Comparison of ENCODE assay signal across 31 cellular contexts in the genomic region with DNA sequence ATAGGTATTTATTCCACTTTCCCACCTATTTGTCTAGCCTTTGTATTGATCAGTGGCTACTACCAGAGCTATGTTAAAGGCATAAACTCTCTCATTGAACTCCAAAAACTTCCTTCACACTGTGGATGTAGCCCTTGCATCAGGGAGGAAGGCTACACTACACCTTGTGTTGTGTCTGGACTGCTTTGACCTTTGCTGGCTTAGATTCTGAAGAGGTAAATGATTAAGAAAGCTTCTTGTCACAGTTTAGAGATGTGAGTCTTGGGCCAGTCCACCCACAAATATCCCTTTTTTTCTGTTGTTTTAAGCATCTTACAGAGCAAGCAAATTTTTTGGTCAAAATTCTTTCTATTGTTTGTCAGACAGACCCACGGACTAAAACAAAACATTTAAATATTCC. TPM values are rescaled to one million over a fixed set of nuclear protein-coding genes. Genes with fewer than 3 reads are reported as not detected.
DNase-seq lines count a peak whose midpoint lies in the region; ATAC-seq and TF ChIP-seq lines count a peak whose summit lies in the region.
"Had no signal": no experiment of that assay in that cellular context is flagged by ENCODE, and none has a peak within 500 bp of the region (broad histone marks: within the 10 kb centered on the region; RNA-seq: fewer than 3 reads in every experiment).

No MANE protein-coding gene starts in this region.

- H3K4me1 ChIP-seq in heart right ventricle (peaks cover 0 to 14% (median 4%) of the 10 kb centered on the region in 9 donors), duodenal mucosa (ENCODE audit: control insufficient read depth in 1 of 2, insufficient read depth in 2 of 2, low read length in 2 of 2) (peaks cover 4 to 6% of the 10 kb centered on the region in 2 donors)
- H3K4me1 ChIP-seq: neural progenitor cell had no signal

- H3K36me3 ChIP-seq in heart right ventricle (no peaks in the 10 kb centered on the region), duodenal mucosa (ENCODE audit: control insufficient read depth in 1 of 2, insufficient read depth in 2 of 2, low read length in 2 of 2) (no peaks in the 10 kb centered on the region)
- H3K36me3 ChIP-seq: neural progenitor cell, upper lobe of left lung had no signal

- H3K36me3 Mint-ChIP-seq in mesothelial cell of epicardium (no peaks in the 10 kb centered on the region), type B pancreatic cell (no peaks in the 10 kb centered on the region)
- H3K36me3 Mint-ChIP-seq: activated naive CD8-positive, alpha-beta T cell treated with anti-CD3 and anti-CD28 coated beads for 36 hours; CD14-positive monocyte; neural progenitor cell; stimulated activated memory B cell treated with anti-CD40 and anti-IgM and Interleukin-4, amounts not matched to agents 10 μg/mL and 1 μg/mL and 100 μg/mL, for 72 hours had no signal

- H3K4me1 Mint-ChIP-seq in mesothelial cell of epicardium, result peaks cover 54% of the 10 kb centered on the region
- peaks cover 20% of the 10 kb centered on the region for H3K4me1 Mint-ChIP-seq in type B pancreatic cell (ENCODE audit: unreplicated experiment)
- H3K4me1 Mint-ChIP-seq: activated B cell treated with CpG ODN at 0.5 μM for 24 hours; activated naive CD8-positive, alpha-beta T cell treated with anti-CD3 and anti-CD28 coated beads for 36 hours; CD14-positive monocyte; stimulated activated memory B cell treated with anti-CD40 and anti-IgM and Interleukin-4, amounts not matched to agents 10 μg/mL and 1 μg/mL and 100 μg/mL, for 72 hours had no signal

- H3K9me3 ChIP-seq in heart right ventricle (no peaks in the 10 kb centered on the region), duodenal mucosa (ENCODE audit: control insufficient read depth in 1 of 2, low read length in 2 of 2) (no peaks in the 10 kb centered on the region)
- H3K9me3 ChIP-seq: upper lobe of left lung had no signal

- H3K27me3 ChIP-seq in heart right ventricle (peaks cover 0 to 3% (median 0%) of the 10 kb centered on the region in 7 donors), duodenal mucosa (ENCODE audit: control insufficient read depth in 1 of 2, insufficient read depth in 2 of 2, low read length in 2 of 2) (no peaks in the 10 kb centered on the region)
- H3K27me3 ChIP-seq: neural progenitor cell, upper lobe of left lung had no signal

- H3K27me3 Mint-ChIP-seq in mesothelial cell of epicardium (ENCODE audit: low read depth) (no peaks in the 10 kb centered on the region), type B pancreatic cell (no peaks in the 10 kb centered on the region)

- no peak overlapping the region for H3K27ac Mint-ChIP-seq in mesothelial cell of epicardium
- no peak overlapping the region for H3K27ac Mint-ChIP-seq in type B pancreatic cell
- H3K27ac Mint-ChIP-seq: activated B cell treated with CpG ODN at 0.5 μM for 24 hours; activated naive CD8-positive, alpha-beta T cell treated with anti-CD3 and anti-CD28 coated beads for 36 hours; activated T-cell treated with anti-CD3 and anti-CD28 coated beads, Interleukin-2, amount 50 U/mL, for 24 hours; CD14-positive monocyte; neural progenitor cell; stimulated activated memory B cell treated with anti-CD40 and anti-IgM and Interleukin-4, amounts not matched to agents 10 μg/mL and 1 μg/mL and 100 μg/mL, for 72 hours had no signal

- H3K4me3 Mint-ChIP-seq in mesothelial cell of epicardium (peak overlapping the region; percentile 36), type B pancreatic cell (peak overlapping the region; percentile 58)
- H3K4me3 Mint-ChIP-seq: activated B cell treated with CpG ODN at 0.5 μM for 24 hours; activated naive CD8-positive, alpha-beta T cell treated with anti-CD3 and anti-CD28 coated beads for 36 hours; activated T-cell treated with anti-CD3 and anti-CD28 coated beads, Interleukin-2, amount 50 U/mL, for 24 hours; CD14-positive monocyte; neural progenitor cell; stimulated activated memory B cell treated with anti-CD40 and anti-IgM and Interleukin-4, amounts not matched to agents 10 μg/mL and 1 μg/mL and 100 μg/mL, for 72 hours had no signal

- H3K4me3 ChIP-seq in heart right ventricle (peak overlapping the region in 9 of 10 donors; percentile 34 to 60 (median 52)), duodenal mucosa (ENCODE audit: low read depth in 1 of 2, low read length in 2 of 2) (peak overlapping the region; percentile 46 to 84)
- H3K4me3 ChIP-seq: neural progenitor cell had no signal

- DNase-seq in heart right ventricle (no peak), Right ventricle myocardium superior (no peak), mesothelial cell of epicardium (ENCODE audit: low spot score in 2 of 2, unreplicated experiment in 2 of 2) (no peak), type B pancreatic cell (ENCODE audit: extremely low spot score, unreplicated experiment) (no peak)
- DNase-seq: activated B cell treated with CpG ODN at 0.5 μM for 24 hours; activated CD4-positive, alpha-beta T cell treated with anti-CD3 and anti-CD28 coated beads, Interleukin-2, amount 50 U/mL, for 1 hour; activated effector memory CD4-positive, alpha-beta T cell treated with anti-CD3 and anti-CD28 coated beads, Interleukin-2, amount 50 U/mL, for 16 hours; activated naive CD8-positive, alpha-beta T cell treated with anti-CD3 and anti-CD28 coated beads for 36 hours; activated T-cell treated with anti-CD3 and anti-CD28 coated beads, Interleukin-2, amount 50 U/mL, for 24 hours; anterior cingulate cortex; Calu3; DMS79; effector memory CD4-positive, alpha-beta T cell; GDM1; islet precursor cell; mammary epithelial cell; NCI-H1092; NCI-H1694; NCI-H446 treated with DMSO at 0.1 percent for 48 hours; upper lobe of left lung had no signal

- intact Hi-C loops in heart right ventricle (cut with DNase I) (loop anchor here in 3 of 10 donors (10.0 kb wide), 2 partner anchors 113 to 123 kb away; no protein-coding TSS in a partner anchor), Right ventricle myocardium superior (cut with DNase I) (no loop called here)

- H3K27ac ChIP-seq in heart right ventricle (peak overlapping the region in 6 of 10 donors; percentile 62 to 81 (median 76)), duodenal mucosa (ENCODE audit: low read depth, low read length) (no peak overlapping the region)
- H3K27ac ChIP-seq: neural progenitor cell, upper lobe of left lung had no signal

- no peak for ATAC-seq in heart right ventricle
- ATAC-seq in Right ventricle myocardium superior (ENCODE audit: poor library complexity), result no peak
- no peak for ATAC-seq in GM21367 (IDR thresholded peaks at IDR 0.05; ENCODE audit: unreplicated experiment)
- ATAC-seq in GM19351 (IDR thresholded peaks at IDR 0.05; ENCODE audit: unreplicated experiment), result no peak
- ATAC-seq in GM19463 (IDR thresholded peaks at IDR 0.05; ENCODE audit: unreplicated experiment), result no peak
- ATAC-seq: esophagus mucosa; stimulated activated memory B cell treated with anti-CD40 and anti-IgM and Interleukin-4, amounts not matched to agents 10 μg/mL and 1 μg/mL and 100 μg/mL, for 72 hours had no signal

- no peak overlapping the region for H3K9ac ChIP-seq in duodenal mucosa (ENCODE audit: low read depth in 1 of 2, low read length in 2 of 2)
- H3K9ac ChIP-seq: neural progenitor cell had no signal

- H3K9me3 Mint-ChIP-seq in mesothelial cell of epicardium (no peaks in the 10 kb centered on the region), type B pancreatic cell (no peaks in the 10 kb centered on the region)
- H3K9me3 Mint-ChIP-seq: activated B cell treated with CpG ODN at 0.5 μM for 24 hours; activated naive CD8-positive, alpha-beta T cell treated with anti-CD3 and anti-CD28 coated beads for 36 hours; activated T-cell treated with anti-CD3 and anti-CD28 coated beads, Interleukin-2, amount 50 U/mL, for 24 hours; CD14-positive monocyte; neural progenitor cell; stimulated activated memory B cell treated with anti-CD40 and anti-IgM and Interleukin-4, amounts not matched to agents 10 μg/mL and 1 μg/mL and 100 μg/mL, for 72 hours had no signal

- no peak for TF ChIP-seq CTCF in heart right ventricle (IDR thresholded peaks at IDR 0.05)
- no peak for TF ChIP-seq CTCF in mesothelial cell of epicardium (IDR thresholded peaks at IDR 0.05; ENCODE audit: unreplicated experiment)
- TF ChIP-seq CTCF in type B pancreatic cell (conservative IDR thresholded peaks at IDR 0.05), result no peak

- WGBS in heart right ventricle, 2 donors, result 63 to 64% methylated on average over 1 of the region's 1 CpG

RNA-seq across cellular contexts. Expression of gene ENPEP, which starts 1.9 kb away (rescaled TPM):
- total RNA-seq in heart right ventricle (10 to 100 TPM in 1 of 10 donors, 1 to 10 TPM in 9; 2.2 to 14.9 (median 3.5) TPM), Right ventricle myocardium superior (3.3 TPM), mesothelial cell of epicardium (11.9 to 15.3 TPM (median 13.4 TPM) in 3 replicates), type B pancreatic cell (ENCODE audit: low replicate concordance) (6.2 and 8.6 TPM in 2 replicates)
- 1 to 10 TPM; 4.0 to 6.2 TPM for polyA plus RNA-seq in heart right ventricle
- total RNA-seq: A172; activated B cell treated with CpG ODN at 0.5 μM for 24 hours; activated naive CD8-positive, alpha-beta T cell treated with anti-CD3 and anti-CD28 coated beads for 36 hours; bronchial epithelial cell; Calu3; mammary epithelial cell; SK-MEL-5 had no signal
- polyA plus RNA-seq: CD14-positive monocyte, mammary epithelial cell had no signal
